Comparison of ENCODE assay signal across 2 cellular contexts in the genomic region with DNA sequence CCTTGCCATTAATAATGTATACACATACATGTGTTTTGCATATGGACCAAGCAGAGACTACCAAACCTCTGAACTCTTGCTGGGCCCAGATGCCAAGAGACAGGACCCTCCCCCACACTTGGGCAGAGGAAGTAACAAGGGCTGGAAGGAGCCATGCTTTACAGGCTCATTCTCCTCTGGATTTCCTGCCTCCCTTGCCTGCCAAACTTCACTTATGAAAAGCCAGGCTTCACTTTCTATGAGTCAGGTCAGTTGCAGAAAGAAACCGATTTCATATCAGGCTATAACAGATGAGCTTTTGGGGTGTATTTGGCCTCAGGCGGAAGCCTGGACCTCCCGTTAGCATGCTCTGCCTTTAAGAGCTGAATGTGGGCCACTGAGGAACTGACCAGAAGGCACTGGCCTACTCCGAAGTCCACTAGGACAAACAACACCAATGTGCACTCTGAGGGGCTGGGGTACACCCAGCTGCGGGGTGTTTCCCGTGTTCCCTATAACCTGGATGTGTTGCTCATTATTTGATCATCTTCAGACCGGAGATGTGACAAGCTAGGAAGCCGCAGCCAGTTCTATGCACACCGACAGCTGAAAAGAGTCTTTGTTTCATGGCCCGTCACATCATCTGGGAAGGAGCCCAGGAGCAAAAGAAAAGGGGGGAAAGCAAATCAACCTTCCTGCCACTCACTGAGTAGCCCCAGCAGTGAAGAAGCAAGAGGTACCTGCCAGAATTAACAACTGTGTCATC.
TF ChIP-seq lines count a peak whose summit lies in the region.

No MANE protein-coding gene starts in this region.

TF ChIP-seq in IMR-90, 13 proteins besides CTCF, POLR2A, EP300 and RAD21:
- no peak for TF ChIP-seq BHLHE40 (IDR thresholded peaks at IDR 0.05; ENCODE audit: low read depth, low read length)
- no peak for TF ChIP-seq MAFK (IDR thresholded peaks at IDR 0.05; ENCODE audit: low read depth, low read length)
- no peak for TF ChIP-seq NFE2L2 (IDR thresholded peaks at IDR 0.05; ENCODE audit: low read depth, low read length)
- no peak for TF ChIP-seq RFX5 (IDR thresholded peaks at IDR 0.05; ENCODE audit: low read depth, low read length)
- TF ChIP-seq MAZ (IDR thresholded peaks at IDR 0.05; ENCODE audit: borderline replicate concordance, low read depth, low read length): no peak

TF ChIP-seq in K562, 482 proteins besides CTCF, POLR2A, EP300 and RAD21:
- TF ChIP-seq NR2C1 (IDR thresholded peaks at IDR 0.05) (no peak), NR2C1 (tag; IDR thresholded peaks at IDR 0.05) (0 out of 2 replicates have a peak, but pooled peaks have one; percentile 17), MTF1 (CRISPR knock-in tag; IDR thresholded peaks at IDR 0.05; ENCODE audit: borderline replicate concordance) (no peak), RNF2 (IDR thresholded peaks at IDR 0.05) (no peak)
TF ChIP-seq in K562: peak in this region for 1.
